35 cellular contexts compared by ENCODE assay signal in the genomic region with DNA sequence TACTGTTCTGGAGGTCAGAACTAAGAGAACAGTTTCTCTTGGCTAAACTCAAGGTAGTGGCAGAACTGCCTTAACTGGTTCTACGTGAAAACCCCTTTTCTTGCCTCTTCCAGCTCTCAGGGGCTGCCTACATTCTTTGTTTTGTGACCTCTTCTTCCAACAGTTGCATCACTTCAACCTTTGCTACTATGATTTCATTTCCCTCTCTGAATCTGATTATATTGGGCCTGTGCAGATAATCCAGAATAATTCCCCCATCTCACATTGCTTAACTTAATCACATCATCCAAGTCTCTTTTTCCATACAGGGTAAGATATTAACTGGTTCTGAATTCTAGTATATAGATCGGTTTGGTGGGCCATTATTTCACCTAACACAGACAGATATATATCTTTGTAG.
"Had no signal": no experiment of that assay in that cellular context is flagged by ENCODE, and none has a peak within 500 bp of the region (broad histone marks: within the 10 kb centered on the region; RNA-seq: fewer than 3 reads in every experiment).

No MANE protein-coding gene starts in this region.

- H3K27me3 ChIP-seq: brain microvascular endothelial cell, esophagus muscularis mucosa, foreskin keratinocyte, heart left ventricle, pancreas, sigmoid colon, stomach, thyroid gland, upper lobe of right lung had no signal

- H3K4me1 ChIP-seq: esophagus muscularis mucosa, foreskin keratinocyte, heart left ventricle, pancreas, prostate gland, sigmoid colon, stomach, thyroid gland, upper lobe of right lung had no signal

- ATAC-seq: activated CD4-positive, CD25-positive, alpha-beta regulatory T cell treated with anti-CD3 and anti-CD28 coated beads, Interleukin-2, amount 50 U/mL, for 24 hours; foreskin keratinocyte; heart left ventricle; left ventricle myocardium superior; naive thymus-derived CD4-positive, alpha-beta T cell; stimulated activated naive B cell treated with anti-CD40 and anti-IgM and Interleukin-4, amounts not matched to agents 10 μg/mL and 1 μg/mL and 100 μg/mL, for 72 hours; upper lobe of right lung had no signal

- H3K36me3 Mint-ChIP-seq: activated naive CD4-positive, alpha-beta T cell treated with anti-CD3 and anti-CD28 coated beads, Interleukin-2, amount 10 ng/mL, durations not matched to agents 7 days and 5 days; naive thymus-derived CD4-positive, alpha-beta T cell; stimulated activated naive B cell treated with anti-CD40 and anti-IgM and Interleukin-4, amounts not matched to agents 10 μg/mL and 1 μg/mL and 100 μg/mL, for 72 hours had no signal

- H3K27ac Mint-ChIP-seq: activated naive CD4-positive, alpha-beta T cell treated with anti-CD3 and anti-CD28 coated beads, Interleukin-2, amount 10 ng/mL, durations not matched to agents 7 days and 5 days; activated T-helper 1 cell treated with anti-CD3 and anti-CD28 coated beads, Interleukin-12 subunit alpha, Interleukin-12 subunit beta, Interleukin-2, Interleukin-4 antibody, amounts not matched to agents 30 ng/mL and 10 ng/mL and 1 ng/mL, durations not matched to agents 14 hours and 24 hours and 36 hours; naive thymus-derived CD4-positive, alpha-beta T cell; stimulated activated naive B cell treated with anti-CD40 and anti-IgM and Interleukin-4, amounts not matched to agents 10 μg/mL and 1 μg/mL and 100 μg/mL, for 72 hours; T-helper 2 cell treated with Interferon-gamma antibody and Interleukin-4, amounts not matched to agents 5 μg/mL and 100 μg/mL, for 36 hours had no signal

- H3K36me3 ChIP-seq: brain microvascular endothelial cell, esophagus muscularis mucosa, heart left ventricle, pancreas, prostate gland, sigmoid colon, stomach, thyroid gland, upper lobe of right lung had no signal

- H3K4me3 ChIP-seq: coronary artery, esophagus muscularis mucosa, heart left ventricle, pancreas, prostate gland, sigmoid colon, stomach, thyroid gland, upper lobe of right lung had no signal

- FAIRE-seq: astrocyte, endothelial cell of umbilical vein, islet of Langerhans, pancreas, TTC549 had no signal

- H3K9me3 Mint-ChIP-seq: activated naive CD4-positive, alpha-beta T cell treated with anti-CD3 and anti-CD28 coated beads, Interleukin-2, amount 10 ng/mL, durations not matched to agents 7 days and 5 days; activated T-helper 1 cell treated with anti-CD3 and anti-CD28 coated beads, Interleukin-12 subunit alpha, Interleukin-12 subunit beta, Interleukin-2, Interleukin-4 antibody, amounts not matched to agents 30 ng/mL and 10 ng/mL and 1 ng/mL, durations not matched to agents 14 hours and 24 hours and 36 hours; T-helper 2 cell treated with Interferon-gamma antibody and Interleukin-4, amounts not matched to agents 5 μg/mL and 100 μg/mL, for 36 hours had no signal

- H3K27me3 Mint-ChIP-seq: activated naive CD4-positive, alpha-beta T cell treated with anti-CD3 and anti-CD28 coated beads, Interleukin-2, amount 10 ng/mL, durations not matched to agents 7 days and 5 days; stimulated activated naive B cell treated with anti-CD40 and anti-IgM and Interleukin-4, amounts not matched to agents 10 μg/mL and 1 μg/mL and 100 μg/mL, for 72 hours had no signal

- DNase-seq: activated CD4-positive, alpha-beta T cell treated with anti-CD3 and anti-CD28 coated beads for 48 hours; activated CD4-positive, alpha-beta T cell treated with anti-CD3 and anti-CD28 coated beads, Interleukin-2, amount 50 U/mL, for 48 hours; activated CD8-positive, alpha-beta memory T cell treated with anti-CD3 and anti-CD28 coated beads for 24 hours; activated effector memory CD4-positive, alpha-beta T cell treated with anti-CD3 and anti-CD28 coated beads, Interleukin-2, amount 50 U/mL, for 16 hours; activated naive CD4-positive, alpha-beta T cell treated with anti-CD3 and anti-CD28 coated beads, Interleukin-2, amount 10 ng/mL, durations not matched to agents 7 days and 5 days; activated T-cell treated with anti-CD3 and anti-CD28 coated beads, Interleukin-2, amount 50 U/mL, for 1 hour; amniotic stem cell; brain microvascular endothelial cell; foreskin keratinocyte; heart left ventricle; left ventricle myocardium superior; mammary epithelial cell; midbrain; naive thymus-derived CD4-positive, alpha-beta T cell; pancreas; retina; sigmoid colon; stimulated activated CD4-positive, alpha-beta T cell treated with anti-CD3 and anti-CD28 coated beads, Interleukin-15, amount 100 ng/mL, for 24 hours; stimulated activated CD4-positive, alpha-beta T cell treated with anti-CD3 and anti-CD28 coated beads, Interleukin-2, amount 100 ng/mL, for 24 hours; stimulated activated naive B cell treated with anti-CD40 and anti-IgM and Interleukin-4, amounts not matched to agents 10 μg/mL and 1 μg/mL and 100 μg/mL, for 72 hours; stomach; T-helper 1 cell; thyroid gland; upper lobe of right lung had no signal

- H3K4me1 Mint-ChIP-seq: activated naive CD4-positive, alpha-beta T cell treated with anti-CD3 and anti-CD28 coated beads, Interleukin-2, amount 10 ng/mL, durations not matched to agents 7 days and 5 days; stimulated activated naive B cell treated with anti-CD40 and anti-IgM and Interleukin-4, amounts not matched to agents 10 μg/mL and 1 μg/mL and 100 μg/mL, for 72 hours had no signal

- H3K4me3 Mint-ChIP-seq: activated naive CD4-positive, alpha-beta T cell treated with anti-CD3 and anti-CD28 coated beads, Interleukin-2, amount 10 ng/mL, durations not matched to agents 7 days and 5 days; activated T-helper 1 cell treated with anti-CD3 and anti-CD28 coated beads, Interleukin-12 subunit alpha, Interleukin-12 subunit beta, Interleukin-2, Interleukin-4 antibody, amounts not matched to agents 30 ng/mL and 10 ng/mL and 1 ng/mL, durations not matched to agents 14 hours and 24 hours and 36 hours; naive thymus-derived CD4-positive, alpha-beta T cell; stimulated activated naive B cell treated with anti-CD40 and anti-IgM and Interleukin-4, amounts not matched to agents 10 μg/mL and 1 μg/mL and 100 μg/mL, for 72 hours; T-helper 2 cell treated with Interferon-gamma antibody and Interleukin-4, amounts not matched to agents 5 μg/mL and 100 μg/mL, for 36 hours had no signal

- H3K9me3 ChIP-seq: esophagus muscularis mucosa, heart left ventricle, pancreas, prostate gland, sigmoid colon, stomach, thyroid gland, upper lobe of right lung had no signal

- H3K27ac ChIP-seq: brain microvascular endothelial cell, coronary artery, esophagus muscularis mucosa, foreskin keratinocyte, heart left ventricle, pancreas, prostate gland, sigmoid colon, stomach, thyroid gland, upper lobe of right lung, VCaP had no signal
